Comparison of ENCODE assay signal across 12 cellular contexts in the genomic region with DNA sequence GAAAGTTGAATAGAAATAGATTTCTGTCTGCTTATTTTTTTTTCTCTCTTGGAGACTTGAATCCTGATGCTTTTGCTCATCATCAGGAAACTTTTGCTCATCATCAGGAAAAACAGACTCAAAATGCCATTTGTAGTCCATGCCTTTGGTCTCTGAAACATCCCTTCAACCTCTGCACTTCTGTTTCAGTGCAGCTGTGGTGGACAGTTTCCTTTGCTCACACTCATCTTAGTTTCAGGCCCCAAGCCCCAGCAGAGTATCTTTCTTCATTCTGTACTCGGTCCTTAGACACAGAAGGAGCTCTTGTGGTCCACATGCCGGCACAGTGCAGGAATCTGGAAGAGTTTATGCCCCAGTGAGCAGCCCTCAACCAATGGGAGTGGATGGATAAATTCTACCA.
DNase-seq lines count a peak whose midpoint lies in the region; ATAC-seq and TF ChIP-seq lines count a peak whose summit lies in the region.
"Had no signal": no experiment of that assay in that cellular context is flagged by ENCODE, and none has a peak within 500 bp of the region (broad histone marks: within the 10 kb centered on the region; RNA-seq: fewer than 3 reads in every experiment).

No MANE protein-coding gene starts in this region.

- no peaks in the 10 kb centered on the region for H3K4me1 ChIP-seq in testis
- H3K4me1 ChIP-seq: lower lobe of right lung had no signal

- no peak overlapping the region for H3K27ac ChIP-seq in testis
- H3K27ac ChIP-seq: lower lobe of right lung, spleen had no signal

- H3K27me3 Mint-ChIP-seq in T-helper 1 cell treated with Interleukin-12 subunit alpha and Interleukin-12 subunit beta and Interleukin-4 antibody, amounts not matched to agents 30 μg/mL and 1 μg/mL, for 36 hours (ENCODE audit: low read depth), result peaks cover 8% of the 10 kb centered on the region
- H3K27me3 Mint-ChIP-seq in mesothelial cell of epicardium (ENCODE audit: low read depth), result no peaks in the 10 kb centered on the region

- H3K27me3 ChIP-seq in testis, result no peaks in the 10 kb centered on the region
- H3K27me3 ChIP-seq: spleen had no signal

- H3K9me3 Mint-ChIP-seq in T-helper 1 cell treated with Interleukin-12 subunit alpha and Interleukin-12 subunit beta and Interleukin-4 antibody, amounts not matched to agents 30 μg/mL and 1 μg/mL, for 36 hours, result no peaks in the 10 kb centered on the region
- no peaks in the 10 kb centered on the region for H3K9me3 Mint-ChIP-seq in mesothelial cell of epicardium

- no peak for TF ChIP-seq POLR2A in testis (IDR thresholded peaks at IDR 0.05)

- intact Hi-C loops in testis (cut with DNase I; ENCODE audit: low total_unique reads), result no loop called here

- WGBS in testis, 2 donors, result 39 to 59% methylated on average over 2 of the region's 2 CpGs

- H3K4me3 ChIP-seq in testis, result no peak overlapping the region
- H3K4me3 ChIP-seq: lower lobe of right lung, spleen had no signal

- no peaks in the 10 kb centered on the region for H3K36me3 ChIP-seq in testis (ENCODE audit: low read depth, missing control alignments)
- H3K36me3 ChIP-seq: lower lobe of right lung, spleen had no signal

- H3K27ac Mint-ChIP-seq in T-helper 1 cell treated with Interleukin-12 subunit alpha and Interleukin-12 subunit beta and Interleukin-4 antibody, amounts not matched to agents 30 μg/mL and 1 μg/mL, for 36 hours, result peak overlapping the region; percentile 43
- no peak overlapping the region for H3K27ac Mint-ChIP-seq in mesothelial cell of epicardium
- H3K27ac Mint-ChIP-seq: CD8-positive, alpha-beta T cell had no signal

- DNase-seq in GM03348 (ENCODE audit: low spot score), result peak; percentile 6
- DNase-seq in D341Med (ENCODE audit: low spot score), result no peak
- no peak for DNase-seq in testis
- no peak for DNase-seq in cerebellum (ENCODE audit: low spot score)
- no peak for DNase-seq in mesothelial cell of epicardium (ENCODE audit: low spot score in 2 of 2, unreplicated experiment in 2 of 2)
- DNase-seq: CD8-positive, alpha-beta T cell; KBM-7; lower lobe of right lung; spleen had no signal

- TF ChIP-seq CTCF in testis (IDR thresholded peaks at IDR 0.05), result no peak
- TF ChIP-seq CTCF in mesothelial cell of epicardium (IDR thresholded peaks at IDR 0.05; ENCODE audit: unreplicated experiment), result no peak

- ATAC-seq in GM19395 (IDR thresholded peaks at IDR 0.05; ENCODE audit: unreplicated experiment) (peak; percentile 72), HG02884 (IDR thresholded peaks at IDR 0.05; ENCODE audit: unreplicated experiment) (peak; percentile 50)
- ATAC-seq: CD8-positive, alpha-beta T cell; lower lobe of right lung had no signal

- no peaks in the 10 kb centered on the region for H3K9me3 ChIP-seq in testis
- H3K9me3 ChIP-seq: lower lobe of right lung had no signal

- peaks cover 6% of the 10 kb centered on the region for H3K36me3 Mint-ChIP-seq in T-helper 1 cell treated with Interleukin-12 subunit alpha and Interleukin-12 subunit beta and Interleukin-4 antibody, amounts not matched to agents 30 μg/mL and 1 μg/mL, for 36 hours (ENCODE audit: low read depth)
- H3K36me3 Mint-ChIP-seq in mesothelial cell of epicardium, result no peaks in the 10 kb centered on the region
- H3K36me3 Mint-ChIP-seq: CD8-positive, alpha-beta T cell had no signal

- peaks cover 20% of the 10 kb centered on the region for H3K4me1 Mint-ChIP-seq in T-helper 1 cell treated with Interleukin-12 subunit alpha and Interleukin-12 subunit beta and Interleukin-4 antibody, amounts not matched to agents 30 μg/mL and 1 μg/mL, for 36 hours (ENCODE audit: low read depth)
- H3K4me1 Mint-ChIP-seq in mesothelial cell of epicardium, result no peaks in the 10 kb centered on the region

- H3K4me3 Mint-ChIP-seq in T-helper 1 cell treated with Interleukin-12 subunit alpha and Interleukin-12 subunit beta and Interleukin-4 antibody, amounts not matched to agents 30 μg/mL and 1 μg/mL, for 36 hours, result peak overlapping the region; percentile 26
- H3K4me3 Mint-ChIP-seq in mesothelial cell of epicardium, result no peak overlapping the region
- H3K4me3 Mint-ChIP-seq: CD8-positive, alpha-beta T cell had no signal
